Comparison of ENCODE assay signal across 23 cellular contexts in genomic region chr2:101359436-101359835, GRCh38. TPM values are rescaled to one million over a fixed set of nuclear protein-coding genes. Genes with fewer than 3 reads are reported as not detected.
DNase-seq lines count a peak whose midpoint lies in the region; ATAC-seq, FAIRE-seq and TF ChIP-seq lines count a peak whose summit lies in the region.
"Had no signal": no experiment of that assay in that cellular context is flagged by ENCODE, and none has a peak within 500 bp of the region (broad histone marks: within the 10 kb centered on the region; RNA-seq: fewer than 3 reads in every experiment).

No MANE protein-coding gene starts in this region.

- no peak overlapping the region for H3K9ac ChIP-seq in mammary epithelial cell (ENCODE audit: insufficient read depth, low read length)
- no peak overlapping the region for H3K9ac ChIP-seq in keratinocyte (ENCODE audit: control insufficient read depth, extremely low read depth, insufficient read depth, low read length)
- H3K9ac ChIP-seq: BLaER1 treated with 17β-estradiol and CSF1 and Interleukin-3, amounts not matched to agents 10 nM and 100 nM had no signal

- BruUV-seq in mammary epithelial cell (replicated peaks; lab: Mats Ljungman, UMichigan) (no TSS peak), OCI-LY7 (replicated peaks; lab: Mats Ljungman, UMichigan) (no TSS peak)

- H3K79me2 ChIP-seq in mammary epithelial cell (ENCODE audit: insufficient read depth, low read length): no peaks in the 10 kb centered on the region
- no peaks in the 10 kb centered on the region for H3K79me2 ChIP-seq in keratinocyte (ENCODE audit: control insufficient read depth, insufficient read depth, low read length)
- no peaks in the 10 kb centered on the region for H3K79me2 ChIP-seq in OCI-LY7 (ENCODE audit: insufficient read depth, low read depth, low read length)

- H3K4me1 ChIP-seq in mammary epithelial cell (ENCODE audit: insufficient read depth, low read length): peaks cover 58% of the 10 kb centered on the region
- H3K4me1 ChIP-seq in breast epithelium: no peaks in the 10 kb centered on the region
- peaks cover 51% of the 10 kb centered on the region for H3K4me1 ChIP-seq in RWPE2 (ENCODE audit: insufficient read depth, poor library complexity, severe bottlenecking)
- H3K4me1 ChIP-seq in keratinocyte (ENCODE audit: control insufficient read depth, extremely low read depth, insufficient read depth, low read length): peaks cover 54% of the 10 kb centered on the region
- no peaks in the 10 kb centered on the region for H3K4me1 ChIP-seq in OCI-LY7 (ENCODE audit: insufficient read depth, low read length, poor library complexity, severe bottlenecking)

- H3K9me3 Mint-ChIP-seq in type B pancreatic cell: peaks cover 4% of the 10 kb centered on the region
- no peaks in the 10 kb centered on the region for H3K9me3 Mint-ChIP-seq in activated naive CD4-positive, alpha-beta T cell treated with anti-CD3 and anti-CD28 coated beads, Interleukin-2, amount 10 ng/mL, durations not matched to agents 7 days and 5 days
- H3K9me3 Mint-ChIP-seq: CD8-positive, alpha-beta T cell; IgD-negative memory B cell had no signal

- POLR2A ChIA-PET in OCI-LY7 (lab: Charles Lee): no interaction called here

- DNase-seq in mammary epithelial cell (no peak), breast epithelium (ENCODE audit: low spot score in 2 of 2) (no peak), RWPE2 (ENCODE audit: low spot score) (no peak), keratinocyte (ENCODE audit: low read depth, low spot score) (no peak), type B pancreatic cell (ENCODE audit: extremely low spot score, unreplicated experiment) (no peak), OCI-LY7 (ENCODE audit: low spot score) (no peak)
- no peak for DNase-seq in activated naive CD4-positive, alpha-beta T cell treated with anti-CD3 and anti-CD28 coated beads, Interleukin-2, amount 10 ng/mL, durations not matched to agents 7 days and 5 days
- DNase-seq: CD8-positive, alpha-beta T cell; DMS 273 treated with DMSO at 0.1 percent for 48 hours; DMS53; DND-41; GOT3; H7 had no signal

- H3K9me1 ChIP-seq in keratinocyte (ENCODE audit: control insufficient read depth, extremely low read depth, insufficient read depth, low read length): no peaks in the 10 kb centered on the region

- H3K9me3 ChIP-seq in mammary epithelial cell (replicated peaks; ENCODE audit: insufficient read depth, low read length) (no peaks in the 10 kb centered on the region), breast epithelium (no peaks in the 10 kb centered on the region), RWPE2 (ENCODE audit: severe bottlenecking) (no peaks in the 10 kb centered on the region), keratinocyte (ENCODE audit: control insufficient read depth, low read depth, low read length) (no peaks in the 10 kb centered on the region), OCI-LY7 (ENCODE audit: low read length) (no peaks in the 10 kb centered on the region)
- H3K9me3 ChIP-seq: BLaER1 treated with 17β-estradiol and CSF1 and Interleukin-3, amounts not matched to agents 10 nM and 100 nM had no signal

- FAIRE-seq in keratinocyte (lab: Jason Lieb, UNC): no peak
- FAIRE-seq: GM12878, HepG2 had no signal

- no peak overlapping the region for H3K4me3 Mint-ChIP-seq in type B pancreatic cell
- H3K4me3 Mint-ChIP-seq in activated naive CD4-positive, alpha-beta T cell treated with anti-CD3 and anti-CD28 coated beads, Interleukin-2, amount 10 ng/mL, durations not matched to agents 7 days and 5 days: no peak overlapping the region
- H3K4me3 Mint-ChIP-seq: B cell; CD8-positive, alpha-beta T cell had no signal

- TF ChIP-seq CTCF in mammary epithelial cell (conservative IDR thresholded peaks at IDR 0.05 in 1 of 2, IDR thresholded peaks at IDR 0.05 in 1 of 2; ENCODE audit: extremely low read depth in 1 of 2, insufficient read depth in 1 of 2, low read depth in 1 of 2, low read length in 2 of 2) (no peak), breast epithelium (IDR thresholded peaks at IDR 0.05) (no peak), RWPE2 (IDR thresholded peaks at IDR 0.05; ENCODE audit: poor library complexity, severe bottlenecking) (no peak), keratinocyte (optimal IDR thresholded peaks at IDR 0.05 in 1 of 3, IDR thresholded peaks at IDR 0.05 in 1 of 3, conservative IDR thresholded peaks at IDR 0.05 in 1 of 3; ENCODE audit: extremely low read depth in 1 of 3, insufficient read depth in 2 of 3, low read length in 3 of 3) (no peak), type B pancreatic cell (conservative IDR thresholded peaks at IDR 0.05) (no peak), OCI-LY7 (conservative IDR thresholded peaks at IDR 0.05; ENCODE audit: low read length) (no peak)

- H3K4me3 ChIP-seq in mammary epithelial cell (replicated peaks in 1 of 3; ENCODE audit: insufficient read depth in 1 of 3, low read depth in 2 of 3, low read length in 3 of 3) (no peak overlapping the region), breast epithelium (no peak overlapping the region), RWPE2 (ENCODE audit: severe bottlenecking) (no peak overlapping the region), keratinocyte (ENCODE audit: control insufficient read depth in 2 of 3, extremely low read depth in 1 of 3, insufficient read depth in 2 of 3, low read depth in 1 of 3, low read length in 3 of 3) (no peak overlapping the region), OCI-LY7 (ENCODE audit: low read depth, low read length, poor library complexity, severe bottlenecking) (no peak overlapping the region)
- H3K4me3 ChIP-seq: BLaER1 treated with 17β-estradiol and CSF1 and Interleukin-3, amounts not matched to agents 10 nM and 100 nM; GM12878 had no signal

- H2AFZ ChIP-seq in mammary epithelial cell (ENCODE audit: low read depth, low read length) (no peak overlapping the region), keratinocyte (ENCODE audit: control insufficient read depth, low read length) (no peak overlapping the region), OCI-LY7 (ENCODE audit: low read length) (no peak overlapping the region)

- no peaks in the 10 kb centered on the region for H3K36me3 ChIP-seq in mammary epithelial cell (ENCODE audit: insufficient read depth, low read length)
- H3K36me3 ChIP-seq in breast epithelium: no peaks in the 10 kb centered on the region
- H3K36me3 ChIP-seq in RWPE2 (ENCODE audit: low read depth): no peaks in the 10 kb centered on the region
- no peaks in the 10 kb centered on the region for H3K36me3 ChIP-seq in keratinocyte (ENCODE audit: control insufficient read depth in 2 of 2, extremely low read depth in 1 of 2, insufficient read depth in 2 of 2, low read length in 2 of 2)
- no peaks in the 10 kb centered on the region for H3K36me3 ChIP-seq in OCI-LY7 (ENCODE audit: insufficient read depth, low read length)
- H3K36me3 ChIP-seq: BLaER1 treated with 17β-estradiol and CSF1 and Interleukin-3, amounts not matched to agents 10 nM and 100 nM had no signal

- peak overlapping the region; percentile 83 for H3K27ac ChIP-seq in mammary epithelial cell (ENCODE audit: insufficient read depth, low read depth, low read length)
- no peak overlapping the region for H3K27ac ChIP-seq in breast epithelium
- H3K27ac ChIP-seq in RWPE2 (ENCODE audit: poor library complexity, severe bottlenecking): peak overlapping the region; percentile 98
- H3K27ac ChIP-seq in keratinocyte (ENCODE audit: control insufficient read depth, insufficient read depth, low read length): peak overlapping the region; percentile 82
- no peak overlapping the region for H3K27ac ChIP-seq in OCI-LY7 (ENCODE audit: low read depth, low read length, poor library complexity, severe bottlenecking)
- H3K27ac ChIP-seq: 22Rv1; BLaER1 treated with 17β-estradiol and CSF1 and Interleukin-3, amounts not matched to agents 10 nM and 100 nM had no signal

- dilution Hi-C loops in mammary epithelial cell (cut with HindIII; ENCODE audit: low sequenced_read_pairs): no loop called here
- dilution Hi-C loops in keratinocyte (cut with MboI; ENCODE audit: extremely low pct_ligation_motif_present, low sequenced_read_pairs): no loop called here

- peaks cover 13% of the 10 kb centered on the region for H3K4me1 Mint-ChIP-seq in type B pancreatic cell (ENCODE audit: unreplicated experiment)
- peaks cover 50% of the 10 kb centered on the region for H3K4me1 Mint-ChIP-seq in activated naive CD4-positive, alpha-beta T cell treated with anti-CD3 and anti-CD28 coated beads, Interleukin-2, amount 10 ng/mL, durations not matched to agents 7 days and 5 days

- no peak for TF ChIP-seq POLR2A in breast epithelium (IDR thresholded peaks at IDR 0.05)

- peaks cover 2% of the 10 kb centered on the region for H3K27me3 Mint-ChIP-seq in type B pancreatic cell
- peaks cover 7% of the 10 kb centered on the region for H3K27me3 Mint-ChIP-seq in activated naive CD4-positive, alpha-beta T cell treated with anti-CD3 and anti-CD28 coated beads, Interleukin-2, amount 10 ng/mL, durations not matched to agents 7 days and 5 days
- H3K27me3 Mint-ChIP-seq: IgD-negative memory B cell had no signal

- 94% methylated on average over 5 of the region's 5 CpGs for WGBS in mammary epithelial cell (ENCODE audit: low coverage, missing lambda C conversion rate)

- in situ Hi-C loops in mammary epithelial cell (cut with MboI; ENCODE audit: low sequenced_read_pairs in 2 of 2): no loop called here

- intact Hi-C loops in mammary epithelial cell (cut with micrococcal nuclease): no loop called here
- intact Hi-C loops in breast epithelium (cut with DNase I; ENCODE audit: low total_unique reads): no loop called here
- intact Hi-C loops in OCI-LY7 (cut with micrococcal nuclease; ENCODE audit: unreplicated experiment): no loop called here

- CTCF ChIA-PET in mammary epithelial cell (lab: Charles Lee; ENCODE audit: low non-redundant PET) (no interaction called here), OCI-LY7 (lab: Charles Lee; ENCODE audit: unreplicated experiment) (no interaction called here)
- CTCF ChIA-PET in activated naive CD4-positive, alpha-beta T cell treated with anti-CD3 and anti-CD28 coated beads, Interleukin-2, amount 10 ng/mL, durations not matched to agents 7 days and 5 days (lab: Charles Lee): interaction anchor here (0.6 kb wide), 1 partner anchor 9 kb away, joined by 3 read pairs; no protein-coding TSS in a partner anchor

- no peaks in the 10 kb centered on the region for H3K27me3 ChIP-seq in mammary epithelial cell (ENCODE audit: insufficient read depth, low read length)
- H3K27me3 ChIP-seq in breast epithelium: no peaks in the 10 kb centered on the region
- no peaks in the 10 kb centered on the region for H3K27me3 ChIP-seq in RWPE2 (ENCODE audit: insufficient read depth, poor library complexity, severe bottlenecking)
- no peaks in the 10 kb centered on the region for H3K27me3 ChIP-seq in keratinocyte (ENCODE audit: control insufficient read depth, extremely low read depth, insufficient read depth, low read length)
- H3K27me3 ChIP-seq: BLaER1 treated with 17β-estradiol and CSF1 and Interleukin-3, amounts not matched to agents 10 nM and 100 nM had no signal

- H3K27ac Mint-ChIP-seq in type B pancreatic cell: peak overlapping the region; percentile 87
- H3K27ac Mint-ChIP-seq in activated naive CD4-positive, alpha-beta T cell treated with anti-CD3 and anti-CD28 coated beads, Interleukin-2, amount 10 ng/mL, durations not matched to agents 7 days and 5 days: no peak overlapping the region
- H3K27ac Mint-ChIP-seq: B cell; CD8-positive, alpha-beta T cell; IgD-negative memory B cell had no signal

- H3K9me2 ChIP-seq in OCI-LY7 (ENCODE audit: insufficient read depth, low read length): no peaks in the 10 kb centered on the region

- no peak for ATAC-seq in RWPE2 (ENCODE audit: low read depth)
- ATAC-seq in GM21423 (IDR thresholded peaks at IDR 0.05; ENCODE audit: unreplicated experiment): no peak
- ATAC-seq: CD8-positive, alpha-beta T cell; GM12878; HepG2 had no signal

- H3K36me3 Mint-ChIP-seq in type B pancreatic cell: no peaks in the 10 kb centered on the region
- no peaks in the 10 kb centered on the region for H3K36me3 Mint-ChIP-seq in activated naive CD4-positive, alpha-beta T cell treated with anti-CD3 and anti-CD28 coated beads, Interleukin-2, amount 10 ng/mL, durations not matched to agents 7 days and 5 days
- H3K36me3 Mint-ChIP-seq: CD8-positive, alpha-beta T cell; IgD-negative memory B cell had no signal

- H4K20me1 ChIP-seq in mammary epithelial cell (ENCODE audit: insufficient read depth, low read length) (no peaks in the 10 kb centered on the region), keratinocyte (ENCODE audit: control insufficient read depth, extremely low read depth, insufficient read depth, low read length) (no peaks in the 10 kb centered on the region), OCI-LY7 (ENCODE audit: insufficient read depth, low read length) (no peaks in the 10 kb centered on the region)
- H4K20me1 ChIP-seq: BLaER1 treated with 17β-estradiol and CSF1 and Interleukin-3, amounts not matched to agents 10 nM and 100 nM had no signal

- H3K4me2 ChIP-seq in mammary epithelial cell (ENCODE audit: insufficient read depth, low read depth, low read length) (no peak overlapping the region), keratinocyte (ENCODE audit: control insufficient read depth, extremely low read depth, insufficient read depth, low read depth, low read length) (peak overlapping the region; percentile 68), OCI-LY7 (ENCODE audit: low read length) (no peak overlapping the region)
- H3K4me2 ChIP-seq: BLaER1 treated with 17β-estradiol and CSF1 and Interleukin-3, amounts not matched to agents 10 nM and 100 nM had no signal

RNA-seq across cellular contexts. Expression of gene CREG2, which starts 27.9 kb away (rescaled TPM):
- total RNA-seq in mammary epithelial cell (1 to 10 TPM in 1 of 2 donors, under 1 TPM in 1; under 0.01 to 1.4 TPM), breast epithelium (under 1 TPM in 1 of 3 donors, not detected in 2; under 0.01 TPM), type B pancreatic cell (ENCODE audit: low replicate concordance) (1.9 and 4.2 TPM in 2 replicates), OCI-LY7 (2022) (not detected in 2 replicates)
- polyA plus RNA-seq in mammary epithelial cell (3.6 TPM), keratinocyte (1.7 to 2.8 TPM (median 1.8 TPM) in 3 replicates)
- polyA minus RNA-seq in mammary epithelial cell (not detected), keratinocyte (0.19 to 0.96 TPM in 2 of 3 replicates, not detected in the other)
- 0.20 TPM for polyA plus RNA-seq in keratinocyte (2011; ENCODE audit: low read depth)
- polyA plus RNA-seq in keratinocyte (2011; cell fraction: cytosol; rRNA removed): 1.3 and 3.0 TPM in 2 replicates
- 1.8 and 2.5 TPM in 2 replicates for polyA plus RNA-seq in keratinocyte (2011; cell fraction: nucleus; rRNA removed)
- polyA plus RNA-seq in keratinocyte (2012; ENCODE audit: low replicate concordance): 0.54 and 1.1 TPM in 2 replicates
- polyA minus RNA-seq in keratinocyte (2011; cell fraction: cytosol; rRNA and poly(A)+ RNA removed): 0.96 TPM
- polyA minus RNA-seq in keratinocyte (2011; cell fraction: nucleus; rRNA and poly(A)+ RNA removed): 1.2 and 2.2 TPM in 2 replicates
- total RNA-seq in OCI-LY7 (2014; rRNA removed; shearing (Covaris generic)): not detected in 2 replicates
- total RNA-seq: A673; B cell; CD8-positive, alpha-beta T cell; G401; GM12878 had no signal
- polyA plus RNA-seq: AG04450, GM12878 had no signal

RNA-seq across cellular contexts. Expression of gene RNF149, which starts 50.9 kb away (rescaled TPM):
- total RNA-seq in mammary epithelial cell (10 to 100 TPM; 53.0 to 55.8 TPM), breast epithelium (100 to 1,000 TPM in 1 of 3 donors, 10 to 100 TPM in 2; 65.6 to 101 (median 75.4) TPM), type B pancreatic cell (ENCODE audit: low replicate concordance) (47.0 and 57.3 TPM in 2 replicates), OCI-LY7 (2022) (16.5 and 17.9 TPM in 2 replicates)
- polyA plus RNA-seq in mammary epithelial cell (25.0 TPM), keratinocyte (40.5 to 68.0 TPM (median 47.1 TPM) in 3 replicates)
- polyA minus RNA-seq in mammary epithelial cell (80.4 TPM), keratinocyte (14.3 to 51.5 TPM (median 30.2 TPM) in 3 replicates)
- 33.8 TPM for polyA plus RNA-seq in keratinocyte (2011; ENCODE audit: low read depth)
- polyA plus RNA-seq in keratinocyte (2011; cell fraction: cytosol; rRNA removed): 14.7 and 27.4 TPM in 2 replicates
- polyA plus RNA-seq in keratinocyte (2011; cell fraction: nucleus; rRNA removed): 87.2 and 116 TPM in 2 replicates
- 44.1 and 71.2 TPM in 2 replicates for polyA plus RNA-seq in keratinocyte (2012; ENCODE audit: low replicate concordance)
- polyA minus RNA-seq in keratinocyte (2011; cell fraction: cytosol; rRNA and poly(A)+ RNA removed): 34.9 TPM
- polyA minus RNA-seq in keratinocyte (2011; cell fraction: nucleus; rRNA and poly(A)+ RNA removed): 64.6 and 83.7 TPM in 2 replicates
- 9.0 and 10.3 TPM in 2 replicates for total RNA-seq in OCI-LY7 (2014; rRNA removed; shearing (Covaris generic))

Comparison
In these comparisons a context has a peak if more than half of its experiments do, and no peak if none do; other contexts are left out.
1. H3K27ac ChIP-seq: peak in mammary epithelial cell (single experiment), RWPE2 (single experiment) and keratinocyte (single experiment); none in breast epithelium (0 of 2) and OCI-LY7 (single experiment).